ENCODE assay signal across 5 cellular contexts in the genomic region with DNA sequence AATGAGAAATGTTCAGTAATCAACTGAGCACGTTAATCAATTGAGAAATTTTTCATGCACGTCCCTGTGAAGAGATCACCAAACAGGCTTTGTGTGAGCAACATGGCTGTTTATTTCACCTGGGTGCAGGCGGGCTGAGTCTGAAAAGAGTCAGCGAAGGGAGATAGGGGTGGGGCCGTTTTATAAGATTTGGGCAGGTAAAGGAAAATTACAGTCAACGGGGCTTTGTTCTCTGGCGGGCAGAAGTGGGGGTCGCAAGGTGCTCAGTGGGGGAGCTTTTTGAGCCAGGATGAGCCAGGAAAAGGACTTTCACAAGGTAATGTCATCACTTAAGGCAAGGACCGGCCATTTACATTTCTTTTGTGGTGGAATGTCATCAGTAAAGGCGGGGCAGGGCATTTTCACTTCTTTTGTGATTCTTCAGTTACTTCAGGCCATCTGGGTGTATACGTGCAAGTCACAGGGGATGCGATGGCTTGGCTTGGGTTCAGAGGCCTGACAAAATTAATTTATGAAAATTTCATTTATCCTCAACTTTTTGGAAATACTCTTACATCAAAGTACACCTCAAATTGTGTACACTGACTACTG. TPM values are rescaled to one million over a fixed set of nuclear protein-coding genes. Genes with fewer than 3 reads are reported as not detected.
"Had no signal": no experiment of that assay in that cellular context is flagged by ENCODE, and none has a peak within 500 bp of the region (broad histone marks: within the 10 kb centered on the region; RNA-seq: fewer than 3 reads in every experiment).

No MANE protein-coding gene starts in this region.

RNA-seq across cellular contexts. Expression of a gene that starts 11.1 kb away (rescaled TPM):
- total RNA-seq: LHCN-M2, MCF 10A, OCI-LY7, PC-3 had no signal
- polyA plus RNA-seq: IgD-negative memory B cell had no signal
